8 cellular contexts compared by ENCODE assay signal in genomic region chr1:225923692-225924555, GRCh38. TPM values are rescaled to one million over a fixed set of nuclear protein-coding genes. Genes with fewer than 3 reads are reported as not detected.
A peak's percentile ranks its signal among the peaks of the same experiment; 100 is the strongest.
DNase-seq lines count a peak whose midpoint lies in the region; ATAC-seq and TF ChIP-seq lines count a peak whose summit lies in the region.

TSS of gene PYCR2 (minus strand) at chr1:225924250. CDS start at chr1:225924110, 140 bp downstream.

- peak; percentile 98 for ATAC-seq in HG02588 (IDR thresholded peaks at IDR 0.05; ENCODE audit: unreplicated experiment)
- ATAC-seq in SK-N-SH treated with all-trans-retinoic acid at 6 μM for 48 hours: peak; percentile 97

- H3K9me3 ChIP-seq in thymus (ENCODE audit: control insufficient read depth): no peaks in the 10 kb centered on the region

- H3K4me1 ChIP-seq in thymus (ENCODE audit: control insufficient read depth, insufficient read depth, low read length): peaks cover 7% of the 10 kb centered on the region

- no peaks in the 10 kb centered on the region for H3K27me3 Mint-ChIP-seq in activated naive CD4-positive, alpha-beta T cell treated with anti-CD3 and anti-CD28 coated beads, Interleukin-2, amount 50 U/mL, for 24 hours
- no peaks in the 10 kb centered on the region for H3K27me3 Mint-ChIP-seq in osteocyte (ENCODE audit: unreplicated experiment)

- H3K36me3 Mint-ChIP-seq in activated naive CD4-positive, alpha-beta T cell treated with anti-CD3 and anti-CD28 coated beads, Interleukin-2, amount 50 U/mL, for 24 hours: peaks cover 8% of the 10 kb centered on the region
- peaks cover 8% of the 10 kb centered on the region for H3K36me3 Mint-ChIP-seq in osteocyte (ENCODE audit: unreplicated experiment)

- peak within 1 kb of the TSS; percentile 94 for H3K4me3 Mint-ChIP-seq in activated naive CD4-positive, alpha-beta T cell treated with anti-CD3 and anti-CD28 coated beads, Interleukin-2, amount 50 U/mL, for 24 hours
- H3K4me3 Mint-ChIP-seq in osteocyte (ENCODE audit: unreplicated experiment): peak within 1 kb of the TSS; percentile 91

- peak within 1 kb of the TSS; percentile 95 for H3K27ac Mint-ChIP-seq in activated naive CD4-positive, alpha-beta T cell treated with anti-CD3 and anti-CD28 coated beads, Interleukin-2, amount 50 U/mL, for 24 hours
- peak within 1 kb of the TSS; percentile 95 for H3K27ac Mint-ChIP-seq in osteocyte (ENCODE audit: unreplicated experiment)

- H3K27ac ChIP-seq in thymus (ENCODE audit: low read depth): peak within 1 kb of the TSS; percentile 91

- H3K27me3 ChIP-seq in GM06990 (replicated peaks; ENCODE audit: control insufficient read depth, insufficient read depth, low read length): no peaks in the 10 kb centered on the region
- H3K27me3 ChIP-seq in thymus (ENCODE audit: control insufficient read depth, insufficient read depth): no peaks in the 10 kb centered on the region

- under 1% methylated on average over 80 of the region's 80 CpGs for WGBS in thymus

- TF ChIP-seq CTCF in GM06990 (IDR thresholded peaks at IDR 0.05; ENCODE audit: insufficient read depth, low read length, poor library complexity, severe bottlenecking) (no peak), osteocyte (IDR thresholded peaks at IDR 0.05) (no peak)

- DNase-seq in GM06990 (ENCODE audit: extremely low read depth, insufficient read length): peak; percentile 99
- DNase-seq in NCI-H1092 (lab: John Stamatoyannopoulos, UW): peak; percentile 97
- peak; percentile 98 for DNase-seq in glomerular visceral epithelial cell (ENCODE audit: extremely low spot score)
- peak; percentile 98 for DNase-seq in osteocyte (ENCODE audit: extremely low spot score, unreplicated experiment)

- peaks cover 60% of the 10 kb centered on the region for H3K4me1 Mint-ChIP-seq in activated naive CD4-positive, alpha-beta T cell treated with anti-CD3 and anti-CD28 coated beads, Interleukin-2, amount 50 U/mL, for 24 hours
- peaks cover 40% of the 10 kb centered on the region for H3K4me1 Mint-ChIP-seq in osteocyte (ENCODE audit: unreplicated experiment)

- no peaks in the 10 kb centered on the region for H3K9me3 Mint-ChIP-seq in activated naive CD4-positive, alpha-beta T cell treated with anti-CD3 and anti-CD28 coated beads, Interleukin-2, amount 50 U/mL, for 24 hours
- H3K9me3 Mint-ChIP-seq in osteocyte (ENCODE audit: unreplicated experiment): no peaks in the 10 kb centered on the region

- peak within 1 kb of the TSS; percentile 85 for H3K4me3 ChIP-seq in GM06990 (replicated peaks; ENCODE audit: low read depth, low read length)
- H3K4me3 ChIP-seq in thymus (ENCODE audit: low read length): peak within 1 kb of the TSS; percentile 99

- H3K36me3 ChIP-seq in GM06990 (ENCODE audit: control insufficient read depth, insufficient read depth, low read length) (peaks cover 15% of the 10 kb centered on the region), thymus (ENCODE audit: control insufficient read depth, insufficient read depth) (peaks cover 30% of the 10 kb centered on the region)

TF ChIP-seq in SK-N-SH treated with all-trans-retinoic acid at 6 μM for 48 hours, 23 proteins besides CTCF, POLR2A, EP300 and RAD21:
- TF ChIP-seq PPARA (CRISPR knock-in tag; IDR thresholded peaks at IDR 0.05; ENCODE audit: borderline replicate concordance) (no peak), CSRNP3 (CRISPR knock-in tag; IDR thresholded peaks at IDR 0.05) (no peak), GLIS3 (CRISPR knock-in tag; IDR thresholded peaks at IDR 0.05) (no peak), POU6F1 (CRISPR knock-in tag; IDR thresholded peaks at IDR 0.05; ENCODE audit: borderline replicate concordance, low read depth) (no peak), ISL1 (CRISPR knock-in tag; IDR thresholded peaks at IDR 0.05) (no peak), ESRRG (CRISPR knock-in tag; IDR thresholded peaks at IDR 0.05) (no peak), ARNTL (CRISPR knock-in tag; IDR thresholded peaks at IDR 0.05; ENCODE audit: borderline replicate concordance, low read depth) (no peak), PATZ1 (CRISPR knock-in tag; IDR thresholded peaks at IDR 0.05; ENCODE audit: borderline replicate concordance) (no peak), CSDC2 (CRISPR knock-in tag; IDR thresholded peaks at IDR 0.05) (no peak), ZFP30 (CRISPR knock-in tag; IDR thresholded peaks at IDR 0.05) (no peak)

RNA-seq across cellular contexts. Expression of gene PYCR2, which starts in this region (rescaled TPM):
- total RNA-seq in osteocyte: 59.3 and 60.3 TPM in 2 replicates
- 80.7 TPM for polyA plus RNA-seq in thymus

Comparison
In these comparisons a context has a peak if more than half of its experiments do, and no peak if none do; other contexts are left out.
1. Peak in every context shown above with its lines: DNase-seq, ATAC-seq, H3K4me3 ChIP-seq and H3K27ac ChIP-seq.